Comparison of ENCODE assay signal across 9 cellular contexts in genomic region chr12:55817352-55818139, GRCh38. TPM values are rescaled to one million over a fixed set of nuclear protein-coding genes. Genes with fewer than 3 reads are reported as not detected.
A peak's percentile ranks its signal among the peaks of the same experiment; 100 is the strongest.
DNase-seq lines count a peak whose midpoint lies in the region; ATAC-seq and TF ChIP-seq lines count a peak whose summit lies in the region.
"Had no signal": no experiment of that assay in that cellular context is flagged by ENCODE, and none has a peak within 500 bp of the region (broad histone marks: within the 10 kb centered on the region; RNA-seq: fewer than 3 reads in every experiment).

ORMDL2 (plus strand) TSS chr12:55818041; CDS start chr12:55819000, 959 bp downstream.
SARNP (minus strand) TSS chr12:55817724; CDS start chr12:55817701, 23 bp downstream.

- H3K27ac Mint-ChIP-seq in activated B cell treated with CpG ODN at 0.5 μM for 24 hours (no peak within 1 kb of the TSS), immature natural killer cell (no peak within 1 kb of the TSS)

- intact Hi-C loops in activated B cell treated with CpG ODN at 0.5 μM for 24 hours (cut with micrococcal nuclease) = loop anchor here (1.0 to 10.0 kb wide), 8 partner anchors 12 to 833 kb away; partner anchors contain the start of genes DNAJC14, RPL41, RPS26 and TESPA1

- POLR2A ChIA-PET in activated B cell treated with CpG ODN at 0.5 μM for 24 hours (lab: Charles Lee) = interaction anchor here (0.5 to 2.8 kb wide), 33 partner anchors 10 to 1703 kb away, joined by 3 to 166 read pairs (median 5); partner anchors contain the start of genes BLOC1S1, CD63, CNPY2 and DDIT3

- ATAC-seq in GM19025 (IDR thresholded peaks at IDR 0.05; ENCODE audit: low read depth, unreplicated experiment) = peak; percentile 98
- ATAC-seq in HG03280 (IDR thresholded peaks at IDR 0.05; ENCODE audit: unreplicated experiment) = peak; percentile 98
- peak; percentile 94 for ATAC-seq in activated B cell treated with CpG ODN at 0.5 μM for 24 hours (ENCODE audit: low read depth)

- H3K36me3 Mint-ChIP-seq in activated B cell treated with CpG ODN at 0.5 μM for 24 hours (ENCODE audit: low read depth) (peaks cover 57% of the 10 kb centered on the region), immature natural killer cell (peaks cover 7 to 13% (median 8%) of the 10 kb centered on the region in 3 donors)
- H3K36me3 Mint-ChIP-seq: activated naive CD8-positive, alpha-beta T cell had no signal

- H3K9me3 Mint-ChIP-seq in activated B cell treated with CpG ODN at 0.5 μM for 24 hours (no peaks in the 10 kb centered on the region), immature natural killer cell (no peaks in the 10 kb centered on the region)

- H3K27me3 Mint-ChIP-seq in activated B cell treated with CpG ODN at 0.5 μM for 24 hours (no peaks in the 10 kb centered on the region), immature natural killer cell (ENCODE audit: low read depth in 3 of 3) (no peaks in the 10 kb centered on the region)
- H3K27me3 Mint-ChIP-seq: activated naive CD8-positive, alpha-beta T cell had no signal

- H3K4me1 Mint-ChIP-seq in activated B cell treated with CpG ODN at 0.5 μM for 24 hours (peaks cover 21% of the 10 kb centered on the region), immature natural killer cell (peaks cover 21 to 22% of the 10 kb centered on the region in 2 donors)

- DNase-seq in AG09319 (ENCODE audit: extremely low read depth, low read depth) = peak; percentile 99
- DNase-seq in NCI-H345 (lab: John Stamatoyannopoulos, UW) = peak; percentile 99
- DNase-seq in activated B cell treated with CpG ODN at 0.5 μM for 24 hours = peak; percentile 80
- peak; percentile 85 to 100 (median 99) for DNase-seq in caudate nucleus (lab: John Stamatoyannopoulos, UW)
- peak; percentile 97 to 98 (median 98) for DNase-seq in immature natural killer cell
- peak; percentile 98 for DNase-seq in smooth muscle cell of the brain vasculature (ENCODE audit: low read depth, low spot score)

- CTCF ChIA-PET in activated B cell treated with CpG ODN at 0.5 μM for 24 hours (lab: Charles Lee) = interaction anchor here (0.5 to 3.2 kb wide), 10 partner anchors 21 to 230 kb away, joined by 3 to 19 read pairs (median 3); partner anchors contain the start of gene PYM1

- TF ChIP-seq CTCF in AG09319 (IDR thresholded peaks at IDR 0.05; ENCODE audit: low read depth, low read length) = no peak
- no peak for TF ChIP-seq CTCF in activated B cell treated with CpG ODN at 0.5 μM for 24 hours (IDR thresholded peaks at IDR 0.05)

- H3K27ac ChIP-seq in caudate nucleus (ENCODE audit: low read depth, low read length) = peak within 1 kb of the TSS; percentile 90

- H3K4me3 Mint-ChIP-seq in activated B cell treated with CpG ODN at 0.5 μM for 24 hours (no peak within 1 kb of the TSS), immature natural killer cell (no peak within 1 kb of the TSS)

RNA-seq across cellular contexts. Expression of gene ORMDL2, which starts in this region (rescaled TPM):
- total RNA-seq in activated B cell treated with CpG ODN at 0.5 μM for 24 hours = 68.0 and 70.9 TPM in 2 replicates
- polyA plus RNA-seq in immature natural killer cell = 100 to 1,000 TPM; 104 to 163 (median 147) TPM

RNA-seq across cellular contexts. Expression of gene SARNP, which starts in this region (rescaled TPM):
- 53.6 and 58.7 TPM in 2 replicates for total RNA-seq in activated B cell treated with CpG ODN at 0.5 μM for 24 hours
- polyA plus RNA-seq in immature natural killer cell = 100 to 1,000 TPM; 115 to 157 (median 132) TPM

Comparison
In these comparisons a context has a peak if more than half of its experiments do, and no peak if none do; other contexts are left out.
1. Peak in every context shown above with its lines: DNase-seq, ATAC-seq and H3K27ac ChIP-seq.